ENCODE assay signal across 14 cellular contexts in genomic region chr4:188941524-188942109, GRCh38.
DNase-seq lines count a peak whose midpoint lies in the region; ATAC-seq and TF ChIP-seq lines count a peak whose summit lies in the region.
"Had no signal": no experiment of that assay in that cellular context is flagged by ENCODE, and none has a peak within 500 bp of the region (broad histone marks: within the 10 kb centered on the region; RNA-seq: fewer than 3 reads in every experiment).

No MANE protein-coding gene starts in this region.

- H3K9me3 ChIP-seq in AG04450 (ENCODE audit: control insufficient read depth, insufficient read depth, low read length) = peaks cover 7% of the 10 kb centered on the region; the same call in 1 of the 2 replicates

- DNase-seq in AG04450 (ENCODE audit: low read depth, low spot score) (peak; percentile 96), HPDE6-E6E7 (ENCODE audit: extremely low spot score) (peak; percentile 70), astrocyte of the hippocampus (ENCODE audit: low read depth, low spot score) (peak; percentile 94), kidney epithelial cell (ENCODE audit: low read depth) (peak; percentile 100)
- no peak for DNase-seq in effector CD4-positive, alpha-beta T cell
- DNase-seq: activated T-cell treated with anti-CD3 and anti-CD28 coated beads, Interleukin-2, amount 50 U/mL, for 1 hour; hypothalamus; Kasumi-1; naive B cell had no signal

- H3K4me3 ChIP-seq in AG04450 (ENCODE audit: low read depth, low read length) = no peak overlapping the region
- no peak overlapping the region for H3K4me3 ChIP-seq in kidney epithelial cell (ENCODE audit: low read depth, low read length)

- TF ChIP-seq CTCF in AG04450 (IDR thresholded peaks at IDR 0.05; ENCODE audit: low read depth, low read length) = no peak
- TF ChIP-seq CTCF in kidney epithelial cell (IDR thresholded peaks at IDR 0.05; ENCODE audit: insufficient read depth, low read length, poor library complexity, severe bottlenecking) = no peak

- no peak for ATAC-seq in HG02885 (IDR thresholded peaks at IDR 0.05; ENCODE audit: poor library complexity, unreplicated experiment)
- no peak for ATAC-seq in HG02973 (IDR thresholded peaks at IDR 0.05; ENCODE audit: unreplicated experiment)
- no peak for ATAC-seq in HG03095 (IDR thresholded peaks at IDR 0.05; ENCODE audit: unreplicated experiment)
- ATAC-seq: stimulated activated memory B cell treated with anti-CD40 and anti-IgM and Interleukin-4, amounts not matched to agents 10 μg/mL and 1 μg/mL and 100 μg/mL, for 72 hours had no signal

- H3K27ac ChIP-seq in AG04450 (ENCODE audit: low read depth, low read length) = peak overlapping the region; percentile 79
- H3K27ac ChIP-seq: C4-2B had no signal

- H3K27me3 ChIP-seq in AG04450 (ENCODE audit: control insufficient read depth, insufficient read depth, low read length) (no peaks in the 10 kb centered on the region), kidney epithelial cell (ENCODE audit: control insufficient read depth, insufficient read depth, low read length) (no peaks in the 10 kb centered on the region)

- H3K36me3 ChIP-seq in kidney epithelial cell (ENCODE audit: control insufficient read depth, insufficient read depth, low read length) = no peaks in the 10 kb centered on the region

- CTCF ChIA-PET in AG04450 (lab: Charles Lee) = no interaction called here

- POLR2A ChIA-PET in AG04450 (lab: Yijun Ruan, JAX) = interaction anchor here (1.2 kb wide), 1 partner anchor 45 kb away, joined by 14 read pairs; no protein-coding TSS in a partner anchor
